In genomic region chr11:101862410-101863233, GRCh38 we compare ENCODE assay signal across 1 cellular context.
TF ChIP-seq lines count a peak whose summit lies in the region.

No MANE protein-coding gene starts in this region.

TF ChIP-seq in HepG2, 621 proteins besides CTCF, POLR2A, EP300 and RAD21 (continued from another document and continues in another):
- no peak for TF ChIP-seq FOXO4 (CRISPR knock-in tag; conservative IDR thresholded peaks at IDR 0.05)
- TF ChIP-seq, protein P1, sequence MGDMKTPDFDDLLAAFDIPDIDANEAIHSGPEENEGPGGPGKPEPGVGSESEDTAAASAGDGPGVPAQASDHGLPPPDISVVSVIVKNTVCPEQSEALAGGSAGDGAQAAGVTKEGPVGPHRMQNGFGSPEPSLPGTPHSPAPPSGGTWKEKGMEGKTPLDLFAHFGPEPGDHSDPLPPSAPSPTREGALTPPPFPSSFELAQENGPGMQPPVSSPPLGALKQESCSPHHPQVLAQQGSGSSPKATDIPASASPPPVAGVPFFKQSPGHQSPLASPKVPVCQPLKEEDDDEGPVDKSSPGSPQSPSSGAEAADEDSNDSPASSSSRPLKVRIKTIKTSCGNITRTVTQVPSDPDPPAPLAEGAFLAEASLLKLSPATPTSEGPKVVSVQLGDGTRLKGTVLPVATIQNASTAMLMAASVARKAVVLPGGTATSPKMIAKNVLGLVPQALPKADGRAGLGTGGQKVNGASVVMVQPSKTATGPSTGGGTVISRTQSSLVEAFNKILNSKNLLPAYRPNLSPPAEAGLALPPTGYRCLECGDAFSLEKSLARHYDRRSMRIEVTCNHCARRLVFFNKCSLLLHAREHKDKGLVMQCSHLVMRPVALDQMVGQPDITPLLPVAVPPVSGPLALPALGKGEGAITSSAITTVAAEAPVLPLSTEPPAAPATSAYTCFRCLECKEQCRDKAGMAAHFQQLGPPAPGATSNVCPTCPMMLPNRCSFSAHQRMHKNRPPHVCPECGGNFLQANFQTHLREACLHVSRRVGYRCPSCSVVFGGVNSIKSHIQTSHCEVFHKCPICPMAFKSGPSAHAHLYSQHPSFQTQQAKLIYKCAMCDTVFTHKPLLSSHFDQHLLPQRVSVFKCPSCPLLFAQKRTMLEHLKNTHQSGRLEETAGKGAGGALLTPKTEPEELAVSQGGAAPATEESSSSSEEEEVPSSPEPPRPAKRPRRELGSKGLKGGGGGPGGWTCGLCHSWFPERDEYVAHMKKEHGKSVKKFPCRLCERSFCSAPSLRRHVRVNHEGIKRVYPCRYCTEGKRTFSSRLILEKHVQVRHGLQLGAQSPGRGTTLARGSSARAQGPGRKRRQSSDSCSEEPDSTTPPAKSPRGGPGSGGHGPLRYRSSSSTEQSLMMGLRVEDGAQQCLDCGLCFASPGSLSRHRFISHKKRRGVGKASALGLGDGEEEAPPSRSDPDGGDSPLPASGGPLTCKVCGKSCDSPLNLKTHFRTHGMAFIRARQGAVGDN (CRISPR knock-in tag; IDR thresholded peaks at IDR 0.05), result no peak
- TF ChIP-seq, protein P2, sequence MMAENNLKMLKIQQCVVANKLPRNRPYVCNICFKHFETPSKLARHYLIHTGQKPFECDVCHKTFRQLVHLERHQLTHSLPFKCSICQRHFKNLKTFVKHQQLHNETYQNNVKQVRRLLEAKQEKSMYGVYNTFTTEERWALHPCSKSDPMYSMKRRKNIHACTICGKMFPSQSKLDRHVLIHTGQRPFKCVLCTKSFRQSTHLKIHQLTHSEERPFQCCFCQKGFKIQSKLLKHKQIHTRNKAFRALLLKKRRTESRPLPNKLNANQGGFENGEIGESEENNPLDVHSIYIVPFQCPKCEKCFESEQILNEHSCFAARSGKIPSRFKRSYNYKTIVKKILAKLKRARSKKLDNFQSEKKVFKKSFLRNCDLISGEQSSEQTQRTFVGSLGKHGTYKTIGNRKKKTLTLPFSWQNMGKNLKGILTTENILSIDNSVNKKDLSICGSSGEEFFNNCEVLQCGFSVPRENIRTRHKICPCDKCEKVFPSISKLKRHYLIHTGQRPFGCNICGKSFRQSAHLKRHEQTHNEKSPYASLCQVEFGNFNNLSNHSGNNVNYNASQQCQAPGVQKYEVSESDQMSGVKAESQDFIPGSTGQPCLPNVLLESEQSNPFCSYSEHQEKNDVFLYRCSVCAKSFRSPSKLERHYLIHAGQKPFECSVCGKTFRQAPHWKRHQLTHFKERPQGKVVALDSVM (CRISPR knock-in tag; IDR thresholded peaks at IDR 0.05), result no peak
- TF ChIP-seq ZBTB14 (CRISPR knock-in tag; IDR thresholded peaks at IDR 0.05), result no peak
- no peak for TF ChIP-seq ZNF432 (CRISPR knock-in tag; IDR thresholded peaks at IDR 0.05; ENCODE audit: borderline replicate concordance)
- TF ChIP-seq EHMT2 (IDR thresholded peaks at IDR 0.05; ENCODE audit: borderline replicate concordance, low read depth, low read length), result no peak
- TF ChIP-seq, protein P3, sequence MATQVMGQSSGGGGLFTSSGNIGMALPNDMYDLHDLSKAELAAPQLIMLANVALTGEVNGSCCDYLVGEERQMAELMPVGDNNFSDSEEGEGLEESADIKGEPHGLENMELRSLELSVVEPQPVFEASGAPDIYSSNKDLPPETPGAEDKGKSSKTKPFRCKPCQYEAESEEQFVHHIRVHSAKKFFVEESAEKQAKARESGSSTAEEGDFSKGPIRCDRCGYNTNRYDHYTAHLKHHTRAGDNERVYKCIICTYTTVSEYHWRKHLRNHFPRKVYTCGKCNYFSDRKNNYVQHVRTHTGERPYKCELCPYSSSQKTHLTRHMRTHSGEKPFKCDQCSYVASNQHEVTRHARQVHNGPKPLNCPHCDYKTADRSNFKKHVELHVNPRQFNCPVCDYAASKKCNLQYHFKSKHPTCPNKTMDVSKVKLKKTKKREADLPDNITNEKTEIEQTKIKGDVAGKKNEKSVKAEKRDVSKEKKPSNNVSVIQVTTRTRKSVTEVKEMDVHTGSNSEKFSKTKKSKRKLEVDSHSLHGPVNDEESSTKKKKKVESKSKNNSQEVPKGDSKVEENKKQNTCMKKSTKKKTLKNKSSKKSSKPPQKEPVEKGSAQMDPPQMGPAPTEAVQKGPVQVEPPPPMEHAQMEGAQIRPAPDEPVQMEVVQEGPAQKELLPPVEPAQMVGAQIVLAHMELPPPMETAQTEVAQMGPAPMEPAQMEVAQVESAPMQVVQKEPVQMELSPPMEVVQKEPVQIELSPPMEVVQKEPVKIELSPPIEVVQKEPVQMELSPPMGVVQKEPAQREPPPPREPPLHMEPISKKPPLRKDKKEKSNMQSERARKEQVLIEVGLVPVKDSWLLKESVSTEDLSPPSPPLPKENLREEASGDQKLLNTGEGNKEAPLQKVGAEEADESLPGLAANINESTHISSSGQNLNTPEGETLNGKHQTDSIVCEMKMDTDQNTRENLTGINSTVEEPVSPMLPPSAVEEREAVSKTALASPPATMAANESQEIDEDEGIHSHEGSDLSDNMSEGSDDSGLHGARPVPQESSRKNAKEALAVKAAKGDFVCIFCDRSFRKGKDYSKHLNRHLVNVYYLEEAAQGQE (IDR thresholded peaks at IDR 0.05; ENCODE audit: borderline replicate concordance in 1 of 2, low read depth in 1 of 2, low read length in 2 of 2), result no peak
- TF ChIP-seq MTA3 (CRISPR knock-in tag; IDR thresholded peaks at IDR 0.05), result no peak
- no peak for TF ChIP-seq ZNF547 (CRISPR knock-in tag; IDR thresholded peaks at IDR 0.05)
- no peak for TF ChIP-seq PHF8 (CRISPR knock-in tag; IDR thresholded peaks at IDR 0.05)
- no peak for TF ChIP-seq ZNF747 (CRISPR knock-in tag; IDR thresholded peaks at IDR 0.05; ENCODE audit: borderline replicate concordance)
- TF ChIP-seq, protein P4, sequence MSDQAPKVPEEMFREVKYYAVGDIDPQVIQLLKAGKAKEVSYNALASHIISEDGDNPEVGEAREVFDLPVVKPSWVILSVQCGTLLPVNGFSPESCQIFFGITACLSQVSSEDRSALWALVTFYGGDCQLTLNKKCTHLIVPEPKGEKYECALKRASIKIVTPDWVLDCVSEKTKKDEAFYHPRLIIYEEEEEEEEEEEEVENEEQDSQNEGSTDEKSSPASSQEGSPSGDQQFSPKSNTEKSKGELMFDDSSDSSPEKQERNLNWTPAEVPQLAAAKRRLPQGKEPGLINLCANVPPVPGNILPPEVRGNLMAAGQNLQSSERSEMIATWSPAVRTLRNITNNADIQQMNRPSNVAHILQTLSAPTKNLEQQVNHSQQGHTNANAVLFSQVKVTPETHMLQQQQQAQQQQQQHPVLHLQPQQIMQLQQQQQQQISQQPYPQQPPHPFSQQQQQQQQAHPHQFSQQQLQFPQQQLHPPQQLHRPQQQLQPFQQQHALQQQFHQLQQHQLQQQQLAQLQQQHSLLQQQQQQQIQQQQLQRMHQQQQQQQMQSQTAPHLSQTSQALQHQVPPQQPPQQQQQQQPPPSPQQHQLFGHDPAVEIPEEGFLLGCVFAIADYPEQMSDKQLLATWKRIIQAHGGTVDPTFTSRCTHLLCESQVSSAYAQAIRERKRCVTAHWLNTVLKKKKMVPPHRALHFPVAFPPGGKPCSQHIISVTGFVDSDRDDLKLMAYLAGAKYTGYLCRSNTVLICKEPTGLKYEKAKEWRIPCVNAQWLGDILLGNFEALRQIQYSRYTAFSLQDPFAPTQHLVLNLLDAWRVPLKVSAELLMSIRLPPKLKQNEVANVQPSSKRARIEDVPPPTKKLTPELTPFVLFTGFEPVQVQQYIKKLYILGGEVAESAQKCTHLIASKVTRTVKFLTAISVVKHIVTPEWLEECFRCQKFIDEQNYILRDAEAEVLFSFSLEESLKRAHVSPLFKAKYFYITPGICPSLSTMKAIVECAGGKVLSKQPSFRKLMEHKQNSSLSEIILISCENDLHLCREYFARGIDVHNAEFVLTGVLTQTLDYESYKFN (CRISPR knock-in tag; conservative IDR thresholded peaks at IDR 0.05), result no peak; the same call in 1 of the 2 replicates
- TF ChIP-seq NFE2L2 (IDR thresholded peaks at IDR 0.05; ENCODE audit: low read length), result no peak
- TF ChIP-seq SMAD3 (CRISPR knock-in tag; IDR thresholded peaks at IDR 0.05), result no peak
- TF ChIP-seq HNRNPUL1 (IDR thresholded peaks at IDR 0.05; ENCODE audit: low read depth, low read length), result no peak
- TF ChIP-seq GLI4 (CRISPR knock-in tag; IDR thresholded peaks at IDR 0.05; ENCODE audit: borderline replicate concordance), result no peak
- TF ChIP-seq TCF7 (IDR thresholded peaks at IDR 0.05; ENCODE audit: low read depth), result no peak
- no peak for TF ChIP-seq MEIS1 (CRISPR knock-in tag; IDR thresholded peaks at IDR 0.05; ENCODE audit: borderline replicate concordance)
- no peak for TF ChIP-seq ZNF484 (CRISPR knock-in tag; IDR thresholded peaks at IDR 0.05; ENCODE audit: borderline replicate concordance, low read depth)
- no peak for TF ChIP-seq TBP (CRISPR knock-in tag; IDR thresholded peaks at IDR 0.05)
- no peak for TF ChIP-seq ZNF383 (CRISPR knock-in tag; IDR thresholded peaks at IDR 0.05; ENCODE audit: borderline replicate concordance)
- TF ChIP-seq ZKSCAN1 (IDR thresholded peaks at IDR 0.05; ENCODE audit: low read length), result no peak
- TF ChIP-seq ZNF558 (CRISPR knock-in tag; IDR thresholded peaks at IDR 0.05; ENCODE audit: borderline replicate concordance), result no peak
- no peak for TF ChIP-seq PAF1 (CRISPR knock-in tag; IDR thresholded peaks at IDR 0.05)
- TF ChIP-seq ZNF777 (CRISPR knock-in tag; IDR thresholded peaks at IDR 0.05), result no peak
- TF ChIP-seq, protein P5, sequence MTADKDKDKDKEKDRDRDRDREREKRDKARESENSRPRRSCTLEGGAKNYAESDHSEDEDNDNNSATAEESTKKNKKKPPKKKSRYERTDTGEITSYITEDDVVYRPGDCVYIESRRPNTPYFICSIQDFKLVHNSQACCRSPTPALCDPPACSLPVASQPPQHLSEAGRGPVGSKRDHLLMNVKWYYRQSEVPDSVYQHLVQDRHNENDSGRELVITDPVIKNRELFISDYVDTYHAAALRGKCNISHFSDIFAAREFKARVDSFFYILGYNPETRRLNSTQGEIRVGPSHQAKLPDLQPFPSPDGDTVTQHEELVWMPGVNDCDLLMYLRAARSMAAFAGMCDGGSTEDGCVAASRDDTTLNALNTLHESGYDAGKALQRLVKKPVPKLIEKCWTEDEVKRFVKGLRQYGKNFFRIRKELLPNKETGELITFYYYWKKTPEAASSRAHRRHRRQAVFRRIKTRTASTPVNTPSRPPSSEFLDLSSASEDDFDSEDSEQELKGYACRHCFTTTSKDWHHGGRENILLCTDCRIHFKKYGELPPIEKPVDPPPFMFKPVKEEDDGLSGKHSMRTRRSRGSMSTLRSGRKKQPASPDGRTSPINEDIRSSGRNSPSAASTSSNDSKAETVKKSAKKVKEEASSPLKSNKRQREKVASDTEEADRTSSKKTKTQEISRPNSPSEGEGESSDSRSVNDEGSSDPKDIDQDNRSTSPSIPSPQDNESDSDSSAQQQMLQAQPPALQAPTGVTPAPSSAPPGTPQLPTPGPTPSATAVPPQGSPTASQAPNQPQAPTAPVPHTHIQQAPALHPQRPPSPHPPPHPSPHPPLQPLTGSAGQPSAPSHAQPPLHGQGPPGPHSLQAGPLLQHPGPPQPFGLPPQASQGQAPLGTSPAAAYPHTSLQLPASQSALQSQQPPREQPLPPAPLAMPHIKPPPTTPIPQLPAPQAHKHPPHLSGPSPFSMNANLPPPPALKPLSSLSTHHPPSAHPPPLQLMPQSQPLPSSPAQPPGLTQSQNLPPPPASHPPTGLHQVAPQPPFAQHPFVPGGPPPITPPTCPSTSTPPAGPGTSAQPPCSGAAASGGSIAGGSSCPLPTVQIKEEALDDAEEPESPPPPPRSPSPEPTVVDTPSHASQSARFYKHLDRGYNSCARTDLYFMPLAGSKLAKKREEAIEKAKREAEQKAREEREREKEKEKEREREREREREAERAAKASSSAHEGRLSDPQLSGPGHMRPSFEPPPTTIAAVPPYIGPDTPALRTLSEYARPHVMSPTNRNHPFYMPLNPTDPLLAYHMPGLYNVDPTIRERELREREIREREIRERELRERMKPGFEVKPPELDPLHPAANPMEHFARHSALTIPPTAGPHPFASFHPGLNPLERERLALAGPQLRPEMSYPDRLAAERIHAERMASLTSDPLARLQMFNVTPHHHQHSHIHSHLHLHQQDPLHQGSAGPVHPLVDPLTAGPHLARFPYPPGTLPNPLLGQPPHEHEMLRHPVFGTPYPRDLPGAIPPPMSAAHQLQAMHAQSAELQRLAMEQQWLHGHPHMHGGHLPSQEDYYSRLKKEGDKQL (CRISPR knock-in tag; IDR thresholded peaks at IDR 0.05; ENCODE audit: low read depth), result no peak
- TF ChIP-seq MYNN (CRISPR knock-in tag; IDR thresholded peaks at IDR 0.05; ENCODE audit: low read depth), result no peak
- no peak for TF ChIP-seq ZNF614 (CRISPR knock-in tag; IDR thresholded peaks at IDR 0.05; ENCODE audit: borderline replicate concordance)
- TF ChIP-seq, protein P6, sequence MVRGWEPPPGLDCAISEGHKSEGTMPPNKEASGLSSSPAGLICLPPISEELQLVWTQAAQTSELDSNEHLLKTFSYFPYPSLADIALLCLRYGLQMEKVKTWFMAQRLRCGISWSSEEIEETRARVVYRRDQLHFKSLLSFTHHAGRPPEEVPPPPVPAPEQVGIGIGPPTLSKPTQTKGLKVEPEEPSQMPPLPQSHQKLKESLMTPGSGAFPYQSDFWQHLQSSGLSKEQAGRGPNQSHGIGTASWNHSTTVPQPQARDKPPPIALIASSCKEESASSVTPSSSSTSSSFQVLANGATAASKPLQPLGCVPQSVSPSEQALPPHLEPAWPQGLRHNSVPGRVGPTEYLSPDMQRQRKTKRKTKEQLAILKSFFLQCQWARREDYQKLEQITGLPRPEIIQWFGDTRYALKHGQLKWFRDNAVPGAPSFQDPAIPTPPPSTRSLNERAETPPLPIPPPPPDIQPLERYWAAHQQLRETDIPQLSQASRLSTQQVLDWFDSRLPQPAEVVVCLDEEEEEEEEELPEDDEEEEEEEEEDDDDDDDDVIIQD (CRISPR knock-in tag; IDR thresholded peaks at IDR 0.05; ENCODE audit: low read depth), result no peak
- TF ChIP-seq SNAPC2 (CRISPR knock-in tag; IDR thresholded peaks at IDR 0.05), result no peak
- TF ChIP-seq ETS1 (CRISPR knock-in tag; IDR thresholded peaks at IDR 0.05), result no peak
- TF ChIP-seq NR1H2 (CRISPR knock-in tag; IDR thresholded peaks at IDR 0.05; ENCODE audit: borderline replicate concordance, low read depth), result no peak
